Comparison of ENCODE assay signal across 2 cellular contexts in the genomic region with DNA sequence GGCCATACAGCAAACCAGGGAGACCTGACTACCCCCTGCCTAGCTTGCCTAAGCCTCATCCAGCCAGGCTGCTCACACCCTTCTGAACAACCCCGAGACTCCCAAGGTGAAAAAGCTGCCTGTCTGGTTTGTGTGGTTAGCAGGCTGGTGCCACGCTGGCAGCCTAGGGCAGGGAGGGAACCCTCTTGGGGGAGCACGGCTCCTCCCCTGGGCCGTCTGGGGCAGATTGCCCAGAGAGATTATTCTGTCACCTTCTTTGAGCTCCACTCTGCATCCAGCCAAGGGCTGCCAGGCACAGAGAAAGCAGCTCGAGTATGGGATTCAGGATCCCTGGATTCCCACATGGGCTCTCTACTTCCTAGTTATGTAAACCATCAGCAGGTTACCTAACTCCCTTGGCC.
A peak's percentile ranks its signal among the peaks of the same experiment; 100 is the strongest.
TF ChIP-seq lines count a peak whose summit lies in the region.

No MANE protein-coding gene starts in this region.

TF ChIP-seq in liver, 16 proteins besides CTCF, POLR2A, EP300 and RAD21:
- TF ChIP-seq RXRA (IDR thresholded peaks at IDR 0.05) (peak in 1 of 2 donors; percentile 51), HNF4G (IDR thresholded peaks at IDR 0.05) (no peak), HNF4A (conservative IDR thresholded peaks at IDR 0.05) (peak in 1 of 2 donors; percentile 41), SP1 (IDR thresholded peaks at IDR 0.05) (peak; percentile 30)
- TF ChIP-seq, protein P1, sequence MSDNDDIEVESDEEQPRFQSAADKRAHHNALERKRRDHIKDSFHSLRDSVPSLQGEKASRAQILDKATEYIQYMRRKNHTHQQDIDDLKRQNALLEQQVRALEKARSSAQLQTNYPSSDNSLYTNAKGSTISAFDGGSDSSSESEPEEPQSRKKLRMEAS (IDR thresholded peaks at IDR 0.05): peak; percentile 20
TF ChIP-seq in liver: peak in this region for 4.

TF ChIP-seq in HepG2, 621 proteins besides CTCF, POLR2A, EP300 and RAD21:
- TF ChIP-seq ELF3 (CRISPR knock-in tag; IDR thresholded peaks at IDR 0.05) (no peak), JUND (CRISPR knock-in tag; IDR thresholded peaks at IDR 0.05) (no peak), RFX5 (IDR thresholded peaks at IDR 0.05; ENCODE audit: low read depth, low read length) (no peak), ZNF652 (CRISPR knock-in tag; IDR thresholded peaks at IDR 0.05; ENCODE audit: borderline replicate concordance, low read depth) (no peak), ZNF772 (CRISPR knock-in tag; IDR thresholded peaks at IDR 0.05) (no peak), ZNF841 (CRISPR knock-in tag; IDR thresholded peaks at IDR 0.05; ENCODE audit: borderline replicate concordance) (no peak), FOXO1 (CRISPR knock-in tag; IDR thresholded peaks at IDR 0.05) (no peak), CENPT (CRISPR knock-in tag; IDR thresholded peaks at IDR 0.05; ENCODE audit: low read depth) (no peak), ZNF883 (CRISPR knock-in tag; IDR thresholded peaks at IDR 0.05; ENCODE audit: not compliant biosample characterization) (no peak), MTF1 (CRISPR knock-in tag; IDR thresholded peaks at IDR 0.05) (no peak), HOXA5 (CRISPR knock-in tag; IDR thresholded peaks at IDR 0.05) (no peak)
- TF ChIP-seq, protein P2, sequence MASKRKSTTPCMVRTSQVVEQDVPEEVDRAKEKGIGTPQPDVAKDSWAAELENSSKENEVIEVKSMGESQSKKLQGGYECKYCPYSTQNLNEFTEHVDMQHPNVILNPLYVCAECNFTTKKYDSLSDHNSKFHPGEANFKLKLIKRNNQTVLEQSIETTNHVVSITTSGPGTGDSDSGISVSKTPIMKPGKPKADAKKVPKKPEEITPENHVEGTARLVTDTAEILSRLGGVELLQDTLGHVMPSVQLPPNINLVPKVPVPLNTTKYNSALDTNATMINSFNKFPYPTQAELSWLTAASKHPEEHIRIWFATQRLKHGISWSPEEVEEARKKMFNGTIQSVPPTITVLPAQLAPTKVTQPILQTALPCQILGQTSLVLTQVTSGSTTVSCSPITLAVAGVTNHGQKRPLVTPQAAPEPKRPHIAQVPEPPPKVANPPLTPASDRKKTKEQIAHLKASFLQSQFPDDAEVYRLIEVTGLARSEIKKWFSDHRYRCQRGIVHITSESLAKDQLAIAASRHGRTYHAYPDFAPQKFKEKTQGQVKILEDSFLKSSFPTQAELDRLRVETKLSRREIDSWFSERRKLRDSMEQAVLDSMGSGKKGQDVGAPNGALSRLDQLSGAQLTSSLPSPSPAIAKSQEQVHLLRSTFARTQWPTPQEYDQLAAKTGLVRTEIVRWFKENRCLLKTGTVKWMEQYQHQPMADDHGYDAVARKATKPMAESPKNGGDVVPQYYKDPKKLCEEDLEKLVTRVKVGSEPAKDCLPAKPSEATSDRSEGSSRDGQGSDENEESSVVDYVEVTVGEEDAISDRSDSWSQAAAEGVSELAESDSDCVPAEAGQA (IDR thresholded peaks at IDR 0.05; ENCODE audit: low read depth): no peak
- TF ChIP-seq, protein P2 (CRISPR knock-in tag; IDR thresholded peaks at IDR 0.05; ENCODE audit: borderline replicate concordance): no peak
- TF ChIP-seq, protein P3, sequence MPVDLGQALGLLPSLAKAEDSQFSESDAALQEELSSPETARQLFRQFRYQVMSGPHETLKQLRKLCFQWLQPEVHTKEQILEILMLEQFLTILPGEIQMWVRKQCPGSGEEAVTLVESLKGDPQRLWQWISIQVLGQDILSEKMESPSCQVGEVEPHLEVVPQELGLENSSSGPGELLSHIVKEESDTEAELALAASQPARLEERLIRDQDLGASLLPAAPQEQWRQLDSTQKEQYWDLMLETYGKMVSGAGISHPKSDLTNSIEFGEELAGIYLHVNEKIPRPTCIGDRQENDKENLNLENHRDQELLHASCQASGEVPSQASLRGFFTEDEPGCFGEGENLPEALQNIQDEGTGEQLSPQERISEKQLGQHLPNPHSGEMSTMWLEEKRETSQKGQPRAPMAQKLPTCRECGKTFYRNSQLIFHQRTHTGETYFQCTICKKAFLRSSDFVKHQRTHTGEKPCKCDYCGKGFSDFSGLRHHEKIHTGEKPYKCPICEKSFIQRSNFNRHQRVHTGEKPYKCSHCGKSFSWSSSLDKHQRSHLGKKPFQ (CRISPR knock-in tag; IDR thresholded peaks at IDR 0.05; ENCODE audit: insufficient replicate concordance): no peak
- TF ChIP-seq, protein P4, sequence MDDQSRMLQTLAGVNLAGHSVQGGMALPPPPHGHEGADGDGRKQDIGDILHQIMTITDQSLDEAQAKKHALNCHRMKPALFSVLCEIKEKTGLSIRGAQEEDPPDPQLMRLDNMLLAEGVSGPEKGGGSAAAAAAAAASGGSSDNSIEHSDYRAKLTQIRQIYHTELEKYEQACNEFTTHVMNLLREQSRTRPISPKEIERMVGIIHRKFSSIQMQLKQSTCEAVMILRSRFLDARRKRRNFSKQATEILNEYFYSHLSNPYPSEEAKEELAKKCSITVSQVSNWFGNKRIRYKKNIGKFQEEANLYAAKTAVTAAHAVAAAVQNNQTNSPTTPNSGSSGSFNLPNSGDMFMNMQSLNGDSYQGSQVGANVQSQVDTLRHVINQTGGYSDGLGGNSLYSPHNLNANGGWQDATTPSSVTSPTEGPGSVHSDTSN (CRISPR knock-in tag; IDR thresholded peaks at IDR 0.05; ENCODE audit: borderline replicate concordance): no peak
- TF ChIP-seq, protein P5, sequence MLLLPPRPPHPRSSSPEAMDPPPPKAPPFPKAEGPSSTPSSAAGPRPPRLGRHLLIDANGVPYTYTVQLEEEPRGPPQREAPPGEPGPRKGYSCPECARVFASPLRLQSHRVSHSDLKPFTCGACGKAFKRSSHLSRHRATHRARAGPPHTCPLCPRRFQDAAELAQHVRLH (CRISPR knock-in tag; IDR thresholded peaks at IDR 0.05; ENCODE audit: borderline replicate concordance, low read depth): no peak
- TF ChIP-seq, protein P6, sequence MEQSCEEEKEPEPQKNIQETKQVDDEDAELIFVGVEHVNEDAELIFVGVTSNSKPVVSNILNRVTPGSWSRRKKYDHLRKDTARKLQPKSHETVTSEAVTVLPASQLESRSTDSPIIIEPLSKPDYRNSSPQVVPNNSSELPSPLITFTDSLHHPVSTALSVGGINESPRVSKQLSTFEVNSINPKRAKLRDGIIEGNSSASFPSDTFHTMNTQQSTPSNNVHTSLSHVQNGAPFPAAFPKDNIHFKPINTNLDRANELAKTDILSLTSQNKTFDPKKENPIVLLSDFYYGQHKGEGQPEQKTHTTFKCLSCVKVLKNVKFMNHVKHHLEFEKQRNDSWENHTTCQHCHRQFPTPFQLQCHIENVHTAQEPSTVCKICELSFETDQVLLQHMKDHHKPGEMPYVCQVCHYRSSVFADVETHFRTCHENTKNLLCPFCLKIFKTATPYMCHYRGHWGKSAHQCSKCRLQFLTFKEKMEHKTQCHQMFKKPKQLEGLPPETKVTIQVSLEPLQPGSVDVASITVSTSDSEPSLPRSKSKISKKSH (CRISPR knock-in tag; IDR thresholded peaks at IDR 0.05; ENCODE audit: borderline replicate concordance): no peak
- TF ChIP-seq, protein P7, sequence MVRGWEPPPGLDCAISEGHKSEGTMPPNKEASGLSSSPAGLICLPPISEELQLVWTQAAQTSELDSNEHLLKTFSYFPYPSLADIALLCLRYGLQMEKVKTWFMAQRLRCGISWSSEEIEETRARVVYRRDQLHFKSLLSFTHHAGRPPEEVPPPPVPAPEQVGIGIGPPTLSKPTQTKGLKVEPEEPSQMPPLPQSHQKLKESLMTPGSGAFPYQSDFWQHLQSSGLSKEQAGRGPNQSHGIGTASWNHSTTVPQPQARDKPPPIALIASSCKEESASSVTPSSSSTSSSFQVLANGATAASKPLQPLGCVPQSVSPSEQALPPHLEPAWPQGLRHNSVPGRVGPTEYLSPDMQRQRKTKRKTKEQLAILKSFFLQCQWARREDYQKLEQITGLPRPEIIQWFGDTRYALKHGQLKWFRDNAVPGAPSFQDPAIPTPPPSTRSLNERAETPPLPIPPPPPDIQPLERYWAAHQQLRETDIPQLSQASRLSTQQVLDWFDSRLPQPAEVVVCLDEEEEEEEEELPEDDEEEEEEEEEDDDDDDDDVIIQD (CRISPR knock-in tag; IDR thresholded peaks at IDR 0.05; ENCODE audit: low read depth): no peak
